Comparison of ENCODE assay signal across 38 cellular contexts in genomic region chr18:13192970-13193369, GRCh38. TPM values are rescaled to one million over a fixed set of nuclear protein-coding genes. Genes with fewer than 3 reads are reported as not detected.
"Had no signal": no experiment of that assay in that cellular context is flagged by ENCODE, and none has a peak within 500 bp of the region (broad histone marks: within the 10 kb centered on the region; RNA-seq: fewer than 3 reads in every experiment).

No MANE protein-coding gene starts in this region.

- H3K4me1 Mint-ChIP-seq: activated naive CD4-positive, alpha-beta T cell treated with anti-CD3 and anti-CD28 coated beads, Interleukin-2, amount 10 ng/mL, durations not matched to agents 7 days and 5 days; activated naive CD4-positive, alpha-beta T cell treated with anti-CD3 and anti-CD28 coated beads, Interleukin-2, amount 50 U/mL, for 24 hours; activated naive CD8-positive, alpha-beta T cell treated with anti-CD3 and anti-CD28 coated beads for 36 hours; activated naive CD8-positive, alpha-beta T cell treated with anti-CD3 and anti-CD28 coated beads, Interleukin-2, amount 10 ng/mL, durations not matched to agents 7 days and 5 days; activated naive CD8-positive, alpha-beta T cell treated with anti-CD3 and anti-CD28 coated beads, Interleukin-2, amount 50 U/mL, for 24 hours; activated T-helper 17 cell treated with anti-CD3 and anti-CD28 coated beads, Interleukin-2, amount 50 U/mL, for 72 hours; central memory CD8-positive, alpha-beta T cell had no signal

- H3K27me3 ChIP-seq: adrenal gland, ascending aorta, body of pancreas, brain microvascular endothelial cell, breast epithelium, cardiac muscle cell had no signal

- H3K9me3 ChIP-seq: adrenal gland, ascending aorta, body of pancreas had no signal

- H3K4me3 Mint-ChIP-seq: activated naive CD4-positive, alpha-beta T cell treated with anti-CD3 and anti-CD28 coated beads for 36 hours; activated naive CD4-positive, alpha-beta T cell treated with anti-CD3 and anti-CD28 coated beads, Interleukin-2, amount 10 ng/mL, durations not matched to agents 7 days and 5 days; activated naive CD4-positive, alpha-beta T cell treated with anti-CD3 and anti-CD28 coated beads, Interleukin-2, amount 50 U/mL, for 24 hours; activated naive CD8-positive, alpha-beta T cell; activated naive CD8-positive, alpha-beta T cell treated with anti-CD3 and anti-CD28 coated beads for 36 hours; activated naive CD8-positive, alpha-beta T cell treated with anti-CD3 and anti-CD28 coated beads, Interleukin-2, amount 10 ng/mL, durations not matched to agents 7 days and 5 days; activated naive CD8-positive, alpha-beta T cell treated with anti-CD3 and anti-CD28 coated beads, Interleukin-2, amount 50 U/mL, for 24 hours; activated T-cell treated with anti-CD3 and anti-CD28 coated beads, Interleukin-2, amount 50 U/mL, for 24 hours; activated T-cell treated with anti-CD3 and anti-CD28 coated beads, Interleukin-2, amount 50 U/mL, for 72 hours; activated T-helper 17 cell treated with anti-CD3 and anti-CD28 coated beads, Interleukin-2, amount 50 U/mL, for 72 hours; brain; central memory CD8-positive, alpha-beta T cell had no signal

- FAIRE-seq: astrocyte, bronchial epithelial cell had no signal

- H3K27ac ChIP-seq: adrenal gland, ascending aorta, body of pancreas, brain microvascular endothelial cell, breast epithelium, cardiac muscle cell had no signal

- H3K27me3 Mint-ChIP-seq: activated naive CD8-positive, alpha-beta T cell; activated naive CD8-positive, alpha-beta T cell treated with anti-CD3 and anti-CD28 coated beads for 36 hours; brain had no signal

- H3K36me3 Mint-ChIP-seq: activated naive CD4-positive, alpha-beta T cell treated with anti-CD3 and anti-CD28 coated beads, Interleukin-2, amount 10 ng/mL, durations not matched to agents 7 days and 5 days; activated naive CD4-positive, alpha-beta T cell treated with anti-CD3 and anti-CD28 coated beads, Interleukin-2, amount 50 U/mL, for 24 hours; activated naive CD4-positive, alpha-beta T cell treated with anti-CD3 and anti-CD28 coated beads, Interleukin-2, amount 50 U/mL, for 72 hours; activated naive CD8-positive, alpha-beta T cell treated with anti-CD3 and anti-CD28 coated beads for 36 hours; brain had no signal

- ATAC-seq: activated naive CD4-positive, alpha-beta T cell treated with anti-CD3 and anti-CD28 coated beads, Interleukin-2, amount 50 U/mL, for 72 hours; activated naive CD8-positive, alpha-beta T cell treated with anti-CD3 and anti-CD28 coated beads, Interleukin-2, amount 50 U/mL, for 24 hours; activated T-cell treated with anti-CD3 and anti-CD28 coated beads, Interleukin-2, amount 50 U/mL, for 72 hours; activated T-helper 17 cell treated with anti-CD3 and anti-CD28 coated beads, Interleukin-2, amount 50 U/mL, for 72 hours; body of pancreas had no signal

- H3K4me3 ChIP-seq: adrenal gland, ascending aorta, body of pancreas, breast epithelium, cardiac muscle cell had no signal

- H3K36me3 ChIP-seq: adrenal gland, ascending aorta, brain microvascular endothelial cell, breast epithelium, cardiac muscle cell had no signal

- DNase-seq: activated effector memory CD4-positive, alpha-beta T cell treated with anti-CD3 and anti-CD28 coated beads, Interleukin-2, amount 50 U/mL, for 16 hours; activated effector memory CD4-positive, alpha-beta T cell treated with Interleukin-2 at 50 U/mL for 16 hours; activated gamma-delta T cell; activated gamma-delta T cell treated with Interleukin-2 at 50 U/mL for 16 hours; activated naive CD4-positive, alpha-beta T cell; activated naive CD4-positive, alpha-beta T cell treated with anti-CD3 and anti-CD28 coated beads for 36 hours; activated naive CD4-positive, alpha-beta T cell treated with anti-CD3 and anti-CD28 coated beads, Interleukin-2, amount 10 ng/mL, durations not matched to agents 7 days and 5 days; activated naive CD4-positive, alpha-beta T cell treated with anti-CD3 and anti-CD28 coated beads, Interleukin-2, amount 50 U/mL, for 16 hours; activated naive CD4-positive, alpha-beta T cell treated with Interleukin-2 at 50 U/mL for 16 hours; activated naive CD8-positive, alpha-beta T cell treated with anti-CD3 and anti-CD28 coated beads for 36 hours; activated naive CD8-positive, alpha-beta T cell treated with anti-CD3 and anti-CD28 coated beads, Interleukin-2, amount 10 ng/mL, durations not matched to agents 7 days and 5 days; activated naive CD8-positive, alpha-beta T cell treated with anti-CD3 and anti-CD28 coated beads, Interleukin-2, amount 50 U/mL, for 24 hours; activated T-cell treated with anti-CD3 and anti-CD28 coated beads, Interleukin-2, amount 50 U/mL, for 1 hour; activated T-cell treated with anti-CD3 and anti-CD28 coated beads, Interleukin-2, amount 50 U/mL, for 24 hours; activated T-cell treated with anti-CD3 and anti-CD28 coated beads, Interleukin-2, amount 50 U/mL, for 48 hours; activated T-cell treated with anti-CD3 and anti-CD28 coated beads, Interleukin-2, amount 50 U/mL, for 72 hours; adrenal gland; amniotic stem cell; amygdala; anterior cingulate cortex; aorta; body of pancreas; brain microvascular endothelial cell; caudate nucleus; central memory CD4-positive, alpha-beta T cell; cerebellar nuclear complex had no signal

- H3K9me3 Mint-ChIP-seq: activated naive CD4-positive, alpha-beta T cell treated with anti-CD3 and anti-CD28 coated beads, Interleukin-2, amount 10 ng/mL, durations not matched to agents 7 days and 5 days; activated naive CD4-positive, alpha-beta T cell treated with anti-CD3 and anti-CD28 coated beads, Interleukin-2, amount 50 U/mL, for 24 hours; activated naive CD8-positive, alpha-beta T cell treated with anti-CD3 and anti-CD28 coated beads, Interleukin-2, amount 10 ng/mL, durations not matched to agents 7 days and 5 days; activated naive CD8-positive, alpha-beta T cell treated with anti-CD3 and anti-CD28 coated beads, Interleukin-2, amount 50 U/mL, for 24 hours; activated T-cell treated with anti-CD3 and anti-CD28 coated beads, Interleukin-2, amount 50 U/mL, for 72 hours; activated T-helper 17 cell treated with anti-CD3 and anti-CD28 coated beads, Interleukin-2, amount 50 U/mL, for 72 hours; activated T-helper 2 cell treated with anti-CD3 and anti-CD28 coated beads, Interferon-gamma antibody, Interleukin-2, Interleukin-4, amounts not matched to agents 10 μg/mL and 5 μg/mL and 100 μg/mL, durations not matched to agents 14 hours and 24 hours and 36 hours; central memory CD8-positive, alpha-beta T cell had no signal

- H3K27ac Mint-ChIP-seq: activated naive CD4-positive, alpha-beta T cell treated with anti-CD3 and anti-CD28 coated beads for 36 hours; activated naive CD4-positive, alpha-beta T cell treated with anti-CD3 and anti-CD28 coated beads, Interleukin-2, amount 10 ng/mL, durations not matched to agents 7 days and 5 days; activated naive CD4-positive, alpha-beta T cell treated with anti-CD3 and anti-CD28 coated beads, Interleukin-2, amount 50 U/mL, for 24 hours; activated naive CD4-positive, alpha-beta T cell treated with anti-CD3 and anti-CD28 coated beads, Interleukin-2, amount 50 U/mL, for 72 hours; activated naive CD8-positive, alpha-beta T cell; activated naive CD8-positive, alpha-beta T cell treated with anti-CD3 and anti-CD28 coated beads for 36 hours; activated naive CD8-positive, alpha-beta T cell treated with anti-CD3 and anti-CD28 coated beads, Interleukin-2, amount 10 ng/mL, durations not matched to agents 7 days and 5 days; activated naive CD8-positive, alpha-beta T cell treated with anti-CD3 and anti-CD28 coated beads, Interleukin-2, amount 50 U/mL, for 24 hours; activated T-cell treated with anti-CD3 and anti-CD28 coated beads, Interleukin-2, amount 50 U/mL, for 24 hours; activated T-cell treated with anti-CD3 and anti-CD28 coated beads, Interleukin-2, amount 50 U/mL, for 72 hours; activated T-helper 17 cell treated with anti-CD3 and anti-CD28 coated beads, Interleukin-2, amount 50 U/mL, for 72 hours; activated T-helper 2 cell treated with anti-CD3 and anti-CD28 coated beads, Interferon-gamma antibody, Interleukin-2, Interleukin-4, amounts not matched to agents 10 μg/mL and 5 μg/mL and 100 μg/mL, durations not matched to agents 14 hours and 24 hours and 36 hours; brain had no signal

- H3K4me1 ChIP-seq: adrenal gland, ascending aorta, breast epithelium had no signal

RNA-seq across cellular contexts. Expression of gene LDLRAD4, which starts 25.6 kb away (rescaled TPM):
- total RNA-seq: bronchial epithelial cell had no signal
